Comparison of ENCODE assay signal across 1 cellular context in the genomic region with DNA sequence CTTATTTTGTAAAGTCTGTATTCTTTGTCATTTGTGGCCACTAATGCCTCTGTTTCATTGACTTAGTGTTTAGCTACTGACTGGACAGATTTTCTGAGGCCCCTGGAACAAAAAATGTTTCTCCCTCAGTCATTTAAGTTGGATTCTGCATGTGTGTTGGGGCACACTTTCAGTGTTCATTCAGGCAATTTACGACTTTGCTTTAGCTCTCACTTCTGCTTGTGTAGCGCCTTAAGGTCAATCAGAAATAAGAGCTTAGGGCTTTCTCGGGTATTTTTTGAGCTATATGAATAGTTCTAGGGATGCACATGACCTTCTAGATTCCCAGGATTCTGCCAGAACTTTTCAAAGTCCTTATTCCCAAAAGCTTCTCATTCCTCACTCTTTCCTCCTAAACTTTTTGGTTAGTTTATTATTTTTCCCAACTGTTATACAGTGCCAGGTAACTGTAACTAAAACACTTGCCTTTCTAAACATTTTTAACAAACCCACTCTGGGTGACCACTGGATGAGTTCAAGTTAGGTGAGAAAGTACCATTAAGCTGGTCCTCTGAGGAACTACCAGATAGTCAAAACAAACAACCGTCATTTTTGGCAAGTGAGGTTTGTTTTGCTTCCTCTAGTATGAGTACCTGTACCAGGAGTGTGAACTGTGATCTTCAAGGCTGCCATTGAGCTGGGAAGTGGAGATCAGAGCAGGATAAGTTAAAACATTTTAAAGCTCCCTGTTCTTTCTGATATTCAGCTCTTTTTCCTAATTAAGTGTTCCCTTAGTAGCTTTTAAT.
TF ChIP-seq lines count a peak whose summit lies in the region.

No MANE protein-coding gene starts in this region.

TF ChIP-seq in H1, 55 proteins besides CTCF, POLR2A, EP300 and RAD21 (continued from another document):
- no peak for TF ChIP-seq SRF (IDR thresholded peaks at IDR 0.05; ENCODE audit: low read depth, low read length)
- no peak for TF ChIP-seq CHD1 (IDR thresholded peaks at IDR 0.05; ENCODE audit: low read depth, low read length)
- TF ChIP-seq POU5F1 (IDR thresholded peaks at IDR 0.05; ENCODE audit: low read depth, low read length): no peak
- TF ChIP-seq MAFK (IDR thresholded peaks at IDR 0.05; ENCODE audit: low read depth, low read length): no peak
- TF ChIP-seq CHD2 (IDR thresholded peaks at IDR 0.05; ENCODE audit: low read length): no peak
